ENCODE assay signal across 32 cellular contexts in the genomic region with DNA sequence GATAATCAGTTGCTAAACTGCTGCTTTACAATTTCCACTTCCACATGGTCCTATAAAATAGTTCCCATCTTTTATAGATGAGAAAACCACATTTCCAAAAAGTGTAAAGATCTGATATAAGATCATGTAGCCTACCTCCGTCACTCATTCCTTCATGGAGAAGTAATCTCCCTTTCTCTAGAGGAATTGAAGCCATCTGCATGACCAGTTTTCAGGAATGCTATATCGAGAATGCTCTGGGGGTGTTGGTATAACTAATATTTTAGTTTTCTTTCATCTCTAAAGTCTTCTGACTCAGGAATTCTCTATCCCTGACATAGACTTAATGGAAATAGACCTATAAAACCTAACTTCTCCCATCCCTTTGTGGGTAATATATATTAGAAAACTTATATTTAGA.
"Had no signal": no experiment of that assay in that cellular context is flagged by ENCODE, and none has a peak within 500 bp of the region (broad histone marks: within the 10 kb centered on the region; RNA-seq: fewer than 3 reads in every experiment).

No MANE protein-coding gene starts in this region.

- H3K27me3 ChIP-seq: adrenal gland, SJCRH30 had no signal

- DNase-seq: activated B cell treated with CpG ODN at 0.5 μM for 24 hours; activated CD4-positive, alpha-beta memory T cell treated with anti-CD3 and anti-CD28 coated beads for 36 hours; activated CD4-positive, alpha-beta T cell treated with anti-CD3 and anti-CD28 coated beads for 4 hours; activated CD4-positive, alpha-beta T cell treated with anti-CD3 and anti-CD28 coated beads, Interleukin-2, amount 50 U/mL, for 1 hour; activated CD4-positive, CD25-positive, alpha-beta regulatory T cell treated with anti-CD3 and anti-CD28 coated beads, Interleukin-2, amount 50 U/mL, for 72 hours; activated CD8-positive, alpha-beta memory T cell treated with anti-CD3 and anti-CD28 coated beads, Interleukin-2, amount 50 U/mL, for 4 hours; activated gamma-delta T cell treated with Interleukin-2 at 50 U/mL for 16 hours; activated naive CD4-positive, alpha-beta T cell treated with anti-CD3 and anti-CD28 coated beads for 36 hours; activated T-cell treated with anti-CD3 and anti-CD28 coated beads for 4 hours; activated T-cell treated with anti-CD3 and anti-CD28 coated beads, Interleukin-2, amount 50 U/mL, for 4 hours; adrenal gland; central memory CD4-positive, alpha-beta T cell; NCI-H1092 treated with DMSO at 0.1 percent for 48 hours; NCI-H1417; NCI-H146; NCI-H187; NCI-H2029 treated with DMSO at 0.1 percent for 48 hours; NCI-H2107; NCI-H2171; NCI-H510A; NCI-H526; NCI-H748 treated with DMSO at 0.1 percent for 48 hours; NK-92 treated with Interleukin-12 subunit alpha and Interleukin-12 subunit beta, amount 100 ng/mL, for 24 hours; PC-9; SHP77; SJCRH30; T1000 had no signal

- H3K36me3 ChIP-seq: adrenal gland, SJCRH30 had no signal

- FAIRE-seq: K562, TTC549 had no signal

- H2AFZ ChIP-seq: PC-9 had no signal

- H3K4me1 ChIP-seq: adrenal gland, SJCRH30 had no signal

- H3K4me2 ChIP-seq: PC-9 had no signal

- ATAC-seq: activated naive CD4-positive, alpha-beta T cell treated with anti-CD3 and anti-CD28 coated beads, Interleukin-2, amount 50 U/mL, for 72 hours; activated T-cell treated with anti-CD3 and anti-CD28 coated beads, Interleukin-2, amount 50 U/mL, for 4 hours; K562 had no signal

- H3K9me3 ChIP-seq: adrenal gland, SJCRH30 had no signal

- H3K27ac ChIP-seq: adrenal gland, PC-9, SJCRH30, SK-N-MC, VCaP had no signal

- H3K4me3 ChIP-seq: adrenal gland, K562, PC-9, SJCRH30, SK-N-MC had no signal
